ENCODE assay signal across 15 cellular contexts in genomic region chr2:39093208-39093898, GRCh38. TPM values are rescaled to one million over a fixed set of nuclear protein-coding genes. Genes with fewer than 3 reads are reported as not detected.
A peak's percentile ranks its signal among the peaks of the same experiment; 100 is the strongest.
DNase-seq lines count a peak whose midpoint lies in the region; ATAC-seq and TF ChIP-seq lines count a peak whose summit lies in the region.
"Had no signal": no experiment of that assay in that cellular context is flagged by ENCODE, and none has a peak within 500 bp of the region (broad histone marks: within the 10 kb centered on the region; RNA-seq: fewer than 3 reads in every experiment).

No MANE protein-coding gene starts in this region.

- H3K27ac ChIP-seq in neuronal stem cell (replicated peaks; ENCODE audit: low read length), result no peak overlapping the region
- H3K27ac ChIP-seq: cardiac muscle cell, esophagus muscularis mucosa, HL-60 had no signal

- ATAC-seq in HG02759 (IDR thresholded peaks at IDR 0.05; ENCODE audit: unreplicated experiment) (peak; percentile 49), natural killer cell (peak; percentile 60 to 70 (median 65)), Right ventricle myocardium inferior (no peak)
- ATAC-seq: naive thymus-derived CD4-positive, alpha-beta T cell had no signal

- H4K8ac ChIP-seq in neuronal stem cell (ENCODE audit: low read depth, low read length), result no peak overlapping the region

- H4K91ac ChIP-seq in neuronal stem cell (ENCODE audit: low read depth, low read length, poor library complexity), result no peak overlapping the region

- no peaks in the 10 kb centered on the region for H3K27me3 ChIP-seq in neuronal stem cell (ENCODE audit: control insufficient read depth in 3 of 3, insufficient read depth in 3 of 3, low read depth in 1 of 3, low read length in 3 of 3)
- H3K27me3 ChIP-seq: cardiac muscle cell, esophagus muscularis mucosa had no signal

- H3K9me3 ChIP-seq in neuronal stem cell (replicated peaks in 1 of 2; ENCODE audit: control insufficient read depth in 2 of 2, insufficient read depth in 1 of 2, low read depth in 1 of 2, low read length in 2 of 2), result peaks cover 1 to 5% of the 10 kb centered on the region in 2 donors
- H3K9me3 ChIP-seq: esophagus muscularis mucosa had no signal

- H3K36me3 ChIP-seq in neuronal stem cell (replicated peaks in 1 of 2; ENCODE audit: control insufficient read depth in 2 of 2, insufficient read depth in 2 of 2, low read length in 2 of 2), result peaks cover 0 to 7% of the 10 kb centered on the region in 2 donors
- H3K36me3 ChIP-seq: cardiac muscle cell, esophagus muscularis mucosa had no signal

- H3K4me3 ChIP-seq in neuronal stem cell (ENCODE audit: low read length in 2 of 2), result no peak overlapping the region
- H3K4me3 ChIP-seq: cardiac muscle cell, esophagus muscularis mucosa, smooth muscle cell had no signal

- H3K23ac ChIP-seq in neuronal stem cell (ENCODE audit: low read depth, low read length, poor library complexity), result no peak overlapping the region

- H3K14ac ChIP-seq in neuronal stem cell (ENCODE audit: low read length), result no peak overlapping the region

- no peak overlapping the region for H2AFZ ChIP-seq in neuronal stem cell (ENCODE audit: low read length)

- H3K79me1 ChIP-seq in neuronal stem cell (ENCODE audit: low read depth, low read length), result peaks cover 3% of the 10 kb centered on the region

- no peak overlapping the region for H3K4ac ChIP-seq in neuronal stem cell (ENCODE audit: low read length)

- peaks cover 0 to 2% of the 10 kb centered on the region in 2 donors for H3K4me1 ChIP-seq in neuronal stem cell (ENCODE audit: control insufficient read depth in 2 of 2, insufficient read depth in 1 of 2, low read depth in 1 of 2, low read length in 2 of 2)

- no peak overlapping the region for H2BK120ac ChIP-seq in neuronal stem cell (ENCODE audit: low read depth, low read length)

- no peak overlapping the region for H3K4me2 ChIP-seq in neuronal stem cell (ENCODE audit: insufficient read depth, low read length, poor library complexity, severe bottlenecking)
- H3K4me2 ChIP-seq: smooth muscle cell had no signal

- no CpG with 5 or more reads among the region's 3 CpGs for WGBS in neuronal stem cell (ENCODE audit: extremely low coverage in 2 of 2, insufficient read length in 2 of 2, insufficient replicate concordance in 1 of 2), 2 donors

- H3K9ac ChIP-seq in neuronal stem cell (ENCODE audit: low read depth, low read length, poor library complexity), result no peak overlapping the region

- CTCF ChIA-PET in activated CD4-positive, alpha-beta T cell treated with anti-CD3 and anti-CD28 coated beads, Interleukin-2, amount 10 ng/mL, durations not matched to agents 7 days and 5 days (lab: Charles Lee), result no interaction called here

- H2BK15ac ChIP-seq in neuronal stem cell (ENCODE audit: low read length), result no peak overlapping the region

- no peaks in the 10 kb centered on the region for H3K27me3 Mint-ChIP-seq in activated CD4-positive, alpha-beta T cell treated with anti-CD3 and anti-CD28 coated beads, Interleukin-2, amount 10 ng/mL, durations not matched to agents 24 days and 14 days
- H3K27me3 Mint-ChIP-seq in T-helper 2 cell treated with Interferon-gamma antibody and Interleukin-4, amounts not matched to agents 5 μg/mL and 100 μg/mL, for 36 hours (ENCODE audit: low read depth), result no peaks in the 10 kb centered on the region
- H3K27me3 Mint-ChIP-seq in natural killer cell (ENCODE audit: low read depth in 2 of 2), result no peaks in the 10 kb centered on the region
- H3K27me3 Mint-ChIP-seq in activated CD4-positive, alpha-beta T cell treated with anti-CD3 and anti-CD28 coated beads, Interleukin-2, amount 10 ng/mL, durations not matched to agents 7 days and 5 days, result no peaks in the 10 kb centered on the region
- H3K27me3 Mint-ChIP-seq: naive thymus-derived CD4-positive, alpha-beta T cell had no signal

- POLR2A ChIA-PET in activated CD4-positive, alpha-beta T cell treated with anti-CD3 and anti-CD28 coated beads, Interleukin-2, amount 10 ng/mL, durations not matched to agents 7 days and 5 days (lab: Charles Lee), result no interaction called here

- H2BK5ac ChIP-seq in neuronal stem cell (ENCODE audit: low read length), result no peak overlapping the region

- DNase-seq in activated CD4-positive, alpha-beta T cell treated with anti-CD3 and anti-CD28 coated beads, Interleukin-2, amount 10 ng/mL, durations not matched to agents 24 days and 14 days, result no peak
- DNase-seq in activated CD4-positive, alpha-beta T cell treated with anti-CD3 and anti-CD28 coated beads for 48 hours, result no peak
- no peak for DNase-seq in T-helper 2 cell treated with Interferon-gamma antibody and Interleukin-4, amounts not matched to agents 5 μg/mL and 100 μg/mL, for 36 hours (ENCODE audit: low spot score)
- DNase-seq in natural killer cell (no peak), neuronal stem cell (ENCODE audit: low spot score) (no peak), Right ventricle myocardium inferior (ENCODE audit: missing footprints) (no peak)
- DNase-seq in activated CD4-positive, alpha-beta T cell treated with anti-CD3 and anti-CD28 coated beads, Interleukin-2, amount 10 ng/mL, durations not matched to agents 7 days and 5 days, result no peak
- DNase-seq: activated T-cell treated with anti-CD3 and anti-CD28 coated beads, Interleukin-2, amount 50 U/mL, for 48 hours; naive thymus-derived CD4-positive, alpha-beta T cell; NCI-H1694 had no signal

- peaks cover 40% of the 10 kb centered on the region for H3K36me3 Mint-ChIP-seq in activated CD4-positive, alpha-beta T cell treated with anti-CD3 and anti-CD28 coated beads, Interleukin-2, amount 10 ng/mL, durations not matched to agents 24 days and 14 days (ENCODE audit: low read depth)
- peaks cover 54% of the 10 kb centered on the region for H3K36me3 Mint-ChIP-seq in T-helper 2 cell treated with Interferon-gamma antibody and Interleukin-4, amounts not matched to agents 5 μg/mL and 100 μg/mL, for 36 hours (ENCODE audit: low read depth)
- no peaks in the 10 kb centered on the region for H3K36me3 Mint-ChIP-seq in natural killer cell
- peaks cover 70% of the 10 kb centered on the region for H3K36me3 Mint-ChIP-seq in activated CD4-positive, alpha-beta T cell treated with anti-CD3 and anti-CD28 coated beads, Interleukin-2, amount 10 ng/mL, durations not matched to agents 7 days and 5 days (ENCODE audit: low read depth)

- TF ChIP-seq CTCF in natural killer cell (IDR thresholded peaks at IDR 0.05), result no peak

- H3K18ac ChIP-seq in neuronal stem cell (ENCODE audit: low read length), result no peak overlapping the region

- H2BK12ac ChIP-seq in neuronal stem cell (ENCODE audit: low read length), result no peak overlapping the region

- no peaks in the 10 kb centered on the region for H3K9me3 Mint-ChIP-seq in activated CD4-positive, alpha-beta T cell treated with anti-CD3 and anti-CD28 coated beads, Interleukin-2, amount 10 ng/mL, durations not matched to agents 24 days and 14 days
- H3K9me3 Mint-ChIP-seq in T-helper 2 cell treated with Interferon-gamma antibody and Interleukin-4, amounts not matched to agents 5 μg/mL and 100 μg/mL, for 36 hours, result no peaks in the 10 kb centered on the region
- H3K9me3 Mint-ChIP-seq in natural killer cell, result no peaks in the 10 kb centered on the region
- H3K9me3 Mint-ChIP-seq in activated CD4-positive, alpha-beta T cell treated with anti-CD3 and anti-CD28 coated beads, Interleukin-2, amount 10 ng/mL, durations not matched to agents 7 days and 5 days, result no peaks in the 10 kb centered on the region

- peaks cover 48% of the 10 kb centered on the region for H3K4me1 Mint-ChIP-seq in activated CD4-positive, alpha-beta T cell treated with anti-CD3 and anti-CD28 coated beads, Interleukin-2, amount 10 ng/mL, durations not matched to agents 24 days and 14 days
- H3K4me1 Mint-ChIP-seq in T-helper 2 cell treated with Interferon-gamma antibody and Interleukin-4, amounts not matched to agents 5 μg/mL and 100 μg/mL, for 36 hours (ENCODE audit: low read depth), result peaks cover 48% of the 10 kb centered on the region
- H3K4me1 Mint-ChIP-seq in natural killer cell, result peaks cover 43 to 48% of the 10 kb centered on the region in 2 donors
- H3K4me1 Mint-ChIP-seq in activated CD4-positive, alpha-beta T cell treated with anti-CD3 and anti-CD28 coated beads, Interleukin-2, amount 10 ng/mL, durations not matched to agents 7 days and 5 days, result peaks cover 62% of the 10 kb centered on the region

- H3K27ac Mint-ChIP-seq in activated CD4-positive, alpha-beta T cell treated with anti-CD3 and anti-CD28 coated beads, Interleukin-2, amount 10 ng/mL, durations not matched to agents 24 days and 14 days, result peak overlapping the region; percentile 71
- peak overlapping the region; percentile 74 for H3K27ac Mint-ChIP-seq in T-helper 2 cell treated with Interferon-gamma antibody and Interleukin-4, amounts not matched to agents 5 μg/mL and 100 μg/mL, for 36 hours
- peak overlapping the region; percentile 35 to 64 for H3K27ac Mint-ChIP-seq in natural killer cell
- H3K27ac Mint-ChIP-seq in activated CD4-positive, alpha-beta T cell treated with anti-CD3 and anti-CD28 coated beads, Interleukin-2, amount 10 ng/mL, durations not matched to agents 7 days and 5 days, result no peak overlapping the region

- no peak overlapping the region for H2AK5ac ChIP-seq in neuronal stem cell (ENCODE audit: low read depth, low read length)

- no peak overlapping the region for H3K4me3 Mint-ChIP-seq in activated CD4-positive, alpha-beta T cell treated with anti-CD3 and anti-CD28 coated beads, Interleukin-2, amount 10 ng/mL, durations not matched to agents 24 days and 14 days
- H3K4me3 Mint-ChIP-seq in T-helper 2 cell treated with Interferon-gamma antibody and Interleukin-4, amounts not matched to agents 5 μg/mL and 100 μg/mL, for 36 hours, result peak overlapping the region; percentile 22
- peak overlapping the region; percentile 65 for H3K4me3 Mint-ChIP-seq in natural killer cell
- H3K4me3 Mint-ChIP-seq in activated CD4-positive, alpha-beta T cell treated with anti-CD3 and anti-CD28 coated beads, Interleukin-2, amount 10 ng/mL, durations not matched to agents 7 days and 5 days, result no peak overlapping the region

- intact Hi-C loops in activated CD4-positive, alpha-beta T cell treated with anti-CD3 and anti-CD28 coated beads, Interleukin-2, amount 10 ng/mL, durations not matched to agents 24 days and 14 days (cut with micrococcal nuclease), result no loop called here
- intact Hi-C loops in natural killer cell (cut with micrococcal nuclease) (no loop called here), Right ventricle myocardium inferior (cut with DNase I) (no loop called here)

RNA-seq across cellular contexts. Expression of gene SOS1, which starts 27.5 kb away (rescaled TPM):
- total RNA-seq in activated CD4-positive, alpha-beta T cell treated with anti-CD3 and anti-CD28 coated beads, Interleukin-2, amount 10 ng/mL, durations not matched to agents 24 days and 14 days, result 66.1 and 74.5 TPM in 2 replicates
- total RNA-seq in natural killer cell (10 to 100 TPM; 32.6 to 73.9 (median 52.7) TPM), Right ventricle myocardium inferior (23.8 TPM)
- total RNA-seq in activated CD4-positive, alpha-beta T cell treated with anti-CD3 and anti-CD28 coated beads, Interleukin-2, amount 10 ng/mL, durations not matched to agents 7 days and 5 days, result 100 to 1,000 TPM; 204 to 209 TPM
- 29.4 TPM for polyA plus RNA-seq in neuronal stem cell (2013, experiment 1 of 2)
- polyA plus RNA-seq in neuronal stem cell (2013, experiment 2 of 2), result 32.4 TPM

Comparison
In these comparisons a context has a peak if more than half of its experiments do, and no peak if none do; other contexts are left out.
1. H3K4me3 Mint-ChIP-seq: peak in T-helper 2 cell treated with Interferon-gamma antibody and Interleukin-4, amounts not matched to agents 5 μg/mL and 100 μg/mL, for 36 hours (single experiment) and natural killer cell (single experiment); none in activated CD4-positive, alpha-beta T cell treated with anti-CD3 and anti-CD28 coated beads, Interleukin-2, amount 10 ng/mL, durations not matched to agents 24 days and 14 days (single experiment) and activated CD4-positive, alpha-beta T cell treated with anti-CD3 and anti-CD28 coated beads, Interleukin-2, amount 10 ng/mL, durations not matched to agents 7 days and 5 days (single experiment).